7 cellular contexts compared by ENCODE assay signal in the genomic region with DNA sequence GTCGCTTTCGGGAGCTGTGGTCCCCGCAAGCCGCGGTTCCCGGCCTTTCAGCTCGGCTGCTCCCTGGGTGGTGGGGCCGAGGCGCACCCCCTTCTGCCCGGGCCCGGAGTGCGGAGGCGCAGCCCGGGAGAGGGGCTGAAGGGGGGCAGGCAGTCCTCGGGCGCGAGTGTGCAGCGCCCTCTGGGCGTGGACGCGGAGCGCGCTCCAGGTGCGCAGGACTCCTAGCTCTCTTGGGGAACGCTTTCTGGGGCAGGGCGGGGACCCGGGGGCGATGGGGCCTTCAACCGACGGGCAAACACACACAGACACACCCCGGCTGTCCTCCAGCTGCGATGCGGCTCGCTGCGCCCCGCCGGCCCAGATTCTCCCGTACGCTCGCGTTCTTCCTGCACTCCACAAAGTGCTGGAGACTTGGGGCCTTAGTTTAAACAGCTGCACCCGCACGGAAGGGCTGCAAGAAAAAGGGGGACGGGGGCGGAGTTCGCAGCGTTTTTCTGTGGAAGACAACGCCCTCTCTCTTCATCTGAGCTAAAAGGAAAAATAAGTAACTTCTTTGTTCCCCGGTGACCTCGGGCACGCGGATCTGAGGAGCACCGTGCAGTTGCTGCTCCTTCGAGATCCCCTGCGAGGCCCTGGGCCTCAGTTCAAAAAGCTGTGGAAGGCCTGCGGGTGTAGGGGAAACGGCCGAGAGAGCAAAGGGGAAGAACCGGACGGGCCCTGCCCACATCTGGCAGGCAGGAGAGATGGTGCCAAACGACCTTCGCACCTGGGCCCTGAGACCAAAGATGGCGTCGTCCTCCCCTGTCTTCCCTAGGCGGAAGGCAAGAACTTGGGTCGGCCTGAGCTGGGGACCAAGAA. TPM values are rescaled to one million over a fixed set of nuclear protein-coding genes. Genes with fewer than 3 reads are reported as not detected.
DNase-seq lines count a peak whose midpoint lies in the region; ATAC-seq, FAIRE-seq and TF ChIP-seq lines count a peak whose summit lies in the region.

No MANE protein-coding gene starts in this region.

- H3K9ac ChIP-seq in HepG2 (ENCODE audit: insufficient read depth, low read depth, low read length) = peak overlapping the region; percentile 56

- no peaks in the 10 kb centered on the region for H4K20me1 ChIP-seq in HepG2 (ENCODE audit: insufficient read depth, low read length)

- no peak for TF ChIP-seq POLR2A in HepG2 (IDR thresholded peaks at IDR 0.05; ENCODE audit: insufficient read depth in 1 of 2, low read depth in 2 of 2, low read length in 2 of 2)

- peak; percentile 86 for DNase-seq in GM06990 (ENCODE audit: extremely low read depth, insufficient read length)
- DNase-seq in SK-N-DZ (ENCODE audit: low spot score) = peak; percentile 62
- peak; percentile 57 for DNase-seq in choroid plexus epithelial cell (ENCODE audit: low read depth)
- peak; percentile 77 for DNase-seq in HepG2 (ENCODE audit: low spot score)
- DNase-seq in stimulated activated CD8-positive, alpha-beta memory T cell treated with anti-CD3 and anti-CD28 coated beads, Interleukin-2, amount 100 ng/mL, for 48 hours (ENCODE audit: low read depth in 2 of 2) = peak; percentile 26 to 37

- TF ChIP-seq CTCF in GM06990 (IDR thresholded peaks at IDR 0.05; ENCODE audit: insufficient read depth, low read length, poor library complexity, severe bottlenecking) = peak; percentile 83
- TF ChIP-seq CTCF in choroid plexus epithelial cell (conservative IDR thresholded peaks at IDR 0.05; ENCODE audit: low read depth, low read length) = peak; percentile 63
- TF ChIP-seq CTCF in HepG2 (CRISPR knock-in tag; IDR thresholded peaks at IDR 0.05) = peak; percentile 99

- peak; percentile 39 for ATAC-seq in GM21717 (IDR thresholded peaks at IDR 0.05; ENCODE audit: unreplicated experiment)
- ATAC-seq in HepG2 = peak; percentile 84

- intact Hi-C loops in HepG2 (cut with micrococcal nuclease; ENCODE audit: unreplicated experiment) = loop anchor here (1.0 to 5.0 kb wide), 4 partner anchors 41 to 268 kb away; no protein-coding TSS in a partner anchor

- 2% methylated on average over 39 of the region's 66 CpGs for WGBS in HepG2 (ENCODE audit: low lambda C conversion rate)

- peak; percentile 51 for FAIRE-seq in HepG2 (lab: Jason Lieb, UNC)

- H3K4me3 ChIP-seq in GM06990 (replicated peaks; ENCODE audit: low read depth, low read length) = peak overlapping the region; percentile 81
- H3K4me3 ChIP-seq in choroid plexus epithelial cell (ENCODE audit: low read depth, low read length) = peak overlapping the region; percentile 64
- peak overlapping the region; percentile 77 to 81 (median 77) for H3K4me3 ChIP-seq in HepG2 (replicated peaks in 1 of 3; ENCODE audit: insufficient read depth in 1 of 3, low read depth in 2 of 3, low read length in 3 of 3)

- H3K36me3 ChIP-seq in GM06990 (ENCODE audit: control insufficient read depth, insufficient read depth, low read length) (no peaks in the 10 kb centered on the region), HepG2 (replicated peaks in 1 of 2; ENCODE audit: control insufficient read depth in 1 of 2, insufficient read depth in 2 of 2, low read length in 2 of 2) (peaks cover 0 to 2% of the 10 kb centered on the region in 2 experiments; a peak in 1 of 5 replicates)

- peaks cover 42% of the 10 kb centered on the region for H3K27me3 Mint-ChIP-seq in IgD-negative memory B cell

- in situ Hi-C loops in HepG2 (cut with HindIII; ENCODE audit: extremely low pct_ligation_motif_present, low pct_unique_long_range_greater_than_20kb) = loop anchor here (5.0 kb wide), 1 partner anchor 88 kb away; no protein-coding TSS in a partner anchor

- peak overlapping the region; percentile 69 for H3K27ac ChIP-seq in HepG2 (ENCODE audit: extremely low read length, insufficient read depth, low read length)

- H3K27me3 ChIP-seq in GM06990 (replicated peaks; ENCODE audit: control insufficient read depth, insufficient read depth, low read length) (no peaks in the 10 kb centered on the region), HepG2 (ENCODE audit: control insufficient read depth in 1 of 2, insufficient read depth in 2 of 2, low read length in 2 of 2) (no peaks in the 10 kb centered on the region; a peak in 1 of 5 replicates)

- H2AFZ ChIP-seq in HepG2 (ENCODE audit: low read length) = peak overlapping the region; percentile 28

- no TSS peak for BruUV-seq in HepG2 (replicated peaks; lab: Mats Ljungman, UMichigan)

- peaks cover 38% of the 10 kb centered on the region for H3K4me1 ChIP-seq in HepG2 (ENCODE audit: insufficient read depth, low read length)

- no peak overlapping the region for H3K27ac Mint-ChIP-seq in IgD-negative memory B cell

- POLR2A ChIA-PET in HepG2 (lab: Yijun Ruan, JAX) = interaction anchor here (0.6 to 6.4 kb wide), 41 partner anchors 9 to 441 kb away, joined by 3 to 94 read pairs (median 5); a partner anchor contains a TSS

- H3K36me3 Mint-ChIP-seq in IgD-negative memory B cell = peaks cover 2% of the 10 kb centered on the region

- peaks cover 34% of the 10 kb centered on the region for H3K79me2 ChIP-seq in HepG2 (ENCODE audit: insufficient read depth, low read length)

- peak overlapping the region; percentile 68 to 87 (median 76) for H3K4me3 Mint-ChIP-seq in IgD-negative memory B cell

- TF ChIP-seq EP300 in HepG2 (IDR thresholded peaks at IDR 0.05; ENCODE audit: low read depth in 2 of 2, low read length in 2 of 2) (no peak), HepG2 (CRISPR knock-in tag; IDR thresholded peaks at IDR 0.05; ENCODE audit: borderline replicate concordance) (peak; percentile 33; the same call in 1 of the 2 replicates)

- H3K4me1 Mint-ChIP-seq in IgD-negative memory B cell = peaks cover 0 to 6% (median 3%) of the 10 kb centered on the region in 3 donors

- TF ChIP-seq RAD21 in HepG2 (CRISPR knock-in tag; IDR thresholded peaks at IDR 0.05) = peak; percentile 98

- no peaks in the 10 kb centered on the region for H3K9me3 ChIP-seq in HepG2 (ENCODE audit: low read length)

- CTCF ChIA-PET in HepG2 (lab: Yijun Ruan, JAX; ENCODE audit: low intra/inter-chr PET ratio, low total read pairs) = interaction anchor here (0.7 to 2.3 kb wide), 5 partner anchors 34 to 122 kb away, joined by 3 to 18 read pairs (median 5); no protein-coding TSS in a partner anchor

- H3K9me3 Mint-ChIP-seq in IgD-negative memory B cell = no peaks in the 10 kb centered on the region

- H3K4me2 ChIP-seq in HepG2 (ENCODE audit: low read depth, low read length) = peak overlapping the region; percentile 93

TF ChIP-seq in HepG2, 621 proteins besides CTCF, POLR2A, EP300 and RAD21 (continues in another document):
- TF ChIP-seq RFX3 (CRISPR knock-in tag; IDR thresholded peaks at IDR 0.05) (no peak), ZNF446 (CRISPR knock-in tag; IDR thresholded peaks at IDR 0.05) (peak; percentile 24; the same call in 1 of the 2 replicates), SMARCC2 (IDR thresholded peaks at IDR 0.05) (no peak), MBD4 (IDR thresholded peaks at IDR 0.05; ENCODE audit: borderline replicate concordance, low read length) (no peak), ZNF788 (CRISPR knock-in tag; IDR thresholded peaks at IDR 0.05; ENCODE audit: borderline replicate concordance) (peak; percentile 73; the same call in 1 of the 2 replicates)
- TF ChIP-seq, protein P1, sequence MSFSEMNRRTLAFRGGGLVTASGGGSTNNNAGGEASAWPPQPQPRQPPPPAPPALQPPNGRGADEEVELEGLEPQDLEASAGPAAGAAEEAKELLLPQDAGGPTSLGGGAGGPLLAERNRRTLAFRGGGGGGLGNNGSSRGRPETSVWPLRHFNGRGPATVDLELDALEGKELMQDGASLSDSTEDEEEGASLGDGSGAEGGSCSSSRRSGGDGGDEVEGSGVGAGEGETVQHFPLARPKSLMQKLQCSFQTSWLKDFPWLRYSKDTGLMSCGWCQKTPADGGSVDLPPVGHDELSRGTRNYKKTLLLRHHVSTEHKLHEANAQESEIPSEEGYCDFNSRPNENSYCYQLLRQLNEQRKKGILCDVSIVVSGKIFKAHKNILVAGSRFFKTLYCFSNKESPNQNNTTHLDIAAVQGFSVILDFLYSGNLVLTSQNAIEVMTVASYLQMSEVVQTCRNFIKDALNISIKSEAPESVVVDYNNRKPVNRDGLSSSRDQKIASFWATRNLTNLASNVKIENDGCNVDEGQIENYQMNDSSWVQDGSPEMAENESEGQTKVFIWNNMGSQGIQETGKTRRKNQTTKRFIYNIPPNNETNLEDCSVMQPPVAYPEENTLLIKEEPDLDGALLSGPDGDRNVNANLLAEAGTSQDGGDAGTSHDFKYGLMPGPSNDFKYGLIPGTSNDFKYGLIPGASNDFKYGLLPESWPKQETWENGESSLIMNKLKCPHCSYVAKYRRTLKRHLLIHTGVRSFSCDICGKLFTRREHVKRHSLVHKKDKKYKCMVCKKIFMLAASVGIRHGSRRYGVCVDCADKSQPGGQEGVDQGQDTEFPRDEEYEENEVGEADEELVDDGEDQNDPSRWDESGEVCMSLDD (CRISPR knock-in tag; IDR thresholded peaks at IDR 0.05; ENCODE audit: borderline replicate concordance) = peak; percentile 93; the same call in 1 of the 2 replicates

RNA-seq across cellular contexts. Expression of a gene that starts 0.6 kb away (rescaled TPM):
- polyA plus RNA-seq in IgD-negative memory B cell (1.3 TPM), HepG2 (2011; rRNA removed) (108 and 113 TPM in 2 replicates)
- 29.4 and 29.8 TPM in 2 replicates for polyA plus RNA-seq in SK-N-DZ (2014; cell fraction: cytosol; rRNA removed)
- 14.4 and 15.9 TPM in 2 replicates for polyA plus RNA-seq in SK-N-DZ (2014; cell fraction: nucleus; rRNA removed)
- total RNA-seq in HepG2 (2016; rRNA removed; fragmentation: Illumina TruSeq; extraction: Trizol) = 47.5 and 119 TPM in 2 replicates
- total RNA-seq in HepG2 (2016; cell fraction: cytosol; rRNA removed; fragmentation: Illumina TruSeq; extraction: Trizol; ENCODE audit: low read depth) = 9.3 and 11.1 TPM in 2 replicates
- 45.4 and 119 TPM in 2 replicates for total RNA-seq in HepG2 (2016; cell fraction: insoluble cytoplasmic fraction; rRNA removed; fragmentation: Illumina TruSeq; extraction: Trizol)
- 27.4 and 30.5 TPM in 2 replicates for total RNA-seq in HepG2 (2016; cell fraction: membrane; rRNA removed; fragmentation: Illumina TruSeq; extraction: Trizol)
- 90.3 and 111 TPM in 2 replicates for total RNA-seq in HepG2 (2016; cell fraction: nucleus; rRNA removed; fragmentation: Illumina TruSeq; extraction: Trizol)
- polyA plus RNA-seq in HepG2 (2011; cell fraction: cytosol; rRNA removed) = 78.7 and 130 TPM in 2 replicates
- polyA plus RNA-seq in HepG2 (2011; cell fraction: nucleus; rRNA removed) = 66.7 and 76.2 TPM in 2 replicates
- 44.8 and 48.6 TPM in 2 replicates for polyA plus RNA-seq in HepG2 (2012)
- 8.7 TPM in 2 replicates for polyA plus RNA-seq in HepG2 (2016; cell fraction: cytosol; fragmentation: Illumina TruSeq; extraction: Trizol; ENCODE audit: low read depth)
- 49.7 and 54.3 TPM in 2 replicates for polyA plus RNA-seq in HepG2 (2016; cell fraction: insoluble cytoplasmic fraction; fragmentation: Illumina TruSeq; extraction: Trizol; ENCODE audit: low read depth)
- 17.8 and 18.0 TPM in 2 replicates for polyA plus RNA-seq in HepG2 (2016; cell fraction: membrane; fragmentation: Illumina TruSeq; extraction: Trizol; ENCODE audit: low read depth)
- 156 and 173 TPM in 2 replicates for polyA plus RNA-seq in HepG2 (2016; cell fraction: nucleus; fragmentation: Illumina TruSeq; extraction: Trizol; ENCODE audit: insufficient read depth, low read depth)
- 13.0 and 159 TPM in 2 replicates for polyA minus RNA-seq in HepG2 (2011; rRNA and poly(A)+ RNA removed; ENCODE audit: low replicate concordance)
- 69.2 and 73.2 TPM in 2 replicates for polyA minus RNA-seq in HepG2 (2011; cell fraction: cytosol; rRNA and poly(A)+ RNA removed)
- polyA minus RNA-seq in HepG2 (2011; cell fraction: nucleus; rRNA and poly(A)+ RNA removed) = 14.8 and 16.3 TPM in 2 replicates

Comparison
In these comparisons a context has a peak if more than half of its experiments do, and no peak if none do; other contexts are left out.
1. Peak in every context shown above with its lines: DNase-seq, ATAC-seq, H3K4me3 ChIP-seq and H3K27ac ChIP-seq.
2. DNase-seq: peak in every context shown above with its lines; median percentile 86 in GM06990; 77 in HepG2; 62 in SK-N-DZ; 57 in choroid plexus epithelial cell; 32 in stimulated activated CD8-positive, alpha-beta memory T cell treated with anti-CD3 and anti-CD28 coated beads, Interleukin-2, amount 100 ng/mL, for 48 hours.